ENCODE assay signal across 8 cellular contexts in genomic region chr9:112097712-112098688, GRCh38.
DNase-seq lines count a peak whose midpoint lies in the region; ATAC-seq and TF ChIP-seq lines count a peak whose summit lies in the region.

No MANE protein-coding gene starts in this region.

- H3K27me3 ChIP-seq in mammary epithelial cell (ENCODE audit: insufficient read depth, low read length) = no peaks in the 10 kb centered on the region

- POLR2A ChIA-PET in HEK293 (lab: Yijun Ruan, JAX) = interaction anchor here (0.6 kb wide), 2 partner anchors 257 to 716 kb away, joined by 5 to 7 read pairs; no protein-coding TSS in a partner anchor

- TF ChIP-seq CTCF in HEK293 (tag by site-specific recombination; IDR thresholded peaks at IDR 0.05) = 0 out of 2 replicates have a peak, but pooled peaks have one; percentile 11
- peak; percentile 84 for TF ChIP-seq CTCF in WI38 (IDR thresholded peaks at IDR 0.05; ENCODE audit: low read depth, low read length)
- TF ChIP-seq CTCF in mammary epithelial cell (conservative IDR thresholded peaks at IDR 0.05 in 1 of 2, IDR thresholded peaks at IDR 0.05 in 1 of 2; ENCODE audit: extremely low read depth in 1 of 2, insufficient read depth in 1 of 2, low read depth in 1 of 2, low read length in 2 of 2) = peak; percentile 83 to 86

- no TSS peak for BruUV-seq in mammary epithelial cell (replicated peaks; lab: Mats Ljungman, UMichigan)

- H3K36me3 ChIP-seq in HEK293 (ENCODE audit: control insufficient read depth in 2 of 2, insufficient read depth in 1 of 2, low read length in 2 of 2) (peaks cover 0 to 11% of the 10 kb centered on the region in 2 experiments; a peak in 1 of 3 replicates), mammary epithelial cell (ENCODE audit: insufficient read depth, low read length) (no peaks in the 10 kb centered on the region)

- H3K4me2 ChIP-seq in mammary epithelial cell (ENCODE audit: insufficient read depth, low read depth, low read length) = no peak overlapping the region

- H3K27ac ChIP-seq in HEK293 (ENCODE audit: extremely low read depth, low read depth, low read length) = no peak overlapping the region
- H3K27ac ChIP-seq in mammary epithelial cell (ENCODE audit: insufficient read depth, low read depth, low read length) = no peak overlapping the region

- dilution Hi-C loops in mammary epithelial cell (cut with HindIII; ENCODE audit: low sequenced_read_pairs) = no loop called here

- in situ Hi-C loops in mammary epithelial cell (cut with MboI; ENCODE audit: low sequenced_read_pairs in 2 of 2) = loop anchor here (5.0 to 25.0 kb wide), 2 partner anchors 264 to 511 kb away; partner anchors contain the start of gene PTGR1 (in 1 of the 2)

- no peaks in the 10 kb centered on the region for H3K9me3 ChIP-seq in HEK293 (ENCODE audit: control insufficient read depth, insufficient read depth, low read depth, low read length)
- no peaks in the 10 kb centered on the region for H3K9me3 ChIP-seq in mammary epithelial cell (replicated peaks; ENCODE audit: insufficient read depth, low read length)

- DNase-seq in CMK (ENCODE audit: low read depth) = peak; percentile 42
- peak; percentile 43 for DNase-seq in NCI-H2171 (lab: John Stamatoyannopoulos, UW)
- peak; percentile 55 for DNase-seq in mammary epithelial cell
- DNase-seq in islet precursor cell = peak; percentile 82
- DNase-seq in stimulated activated CD4-positive, alpha-beta T cell treated with anti-CD3 and anti-CD28 coated beads, Interleukin-2, amount 100 ng/mL, for 4 hours (ENCODE audit: low read depth) = peak; percentile 54

- no peak for ATAC-seq in GM21786 (IDR thresholded peaks at IDR 0.05; ENCODE audit: unreplicated experiment)

- H4K20me1 ChIP-seq in mammary epithelial cell (ENCODE audit: insufficient read depth, low read length) = no peaks in the 10 kb centered on the region

- H3K4me3 ChIP-seq in HEK293 (ENCODE audit: low read depth, low read length) (no peak overlapping the region), WI38 (ENCODE audit: low read depth, low read length) (no peak overlapping the region), mammary epithelial cell (replicated peaks in 1 of 3; ENCODE audit: insufficient read depth in 1 of 3, low read depth in 2 of 3, low read length in 3 of 3) (no peak overlapping the region)

- no peaks in the 10 kb centered on the region for H3K79me2 ChIP-seq in mammary epithelial cell (ENCODE audit: insufficient read depth, low read length)

- H3K4me1 ChIP-seq in HEK293 (ENCODE audit: control insufficient read depth, insufficient read depth, low read length) = no peaks in the 10 kb centered on the region
- H3K4me1 ChIP-seq in mammary epithelial cell (ENCODE audit: insufficient read depth, low read length) = no peaks in the 10 kb centered on the region

- CTCF ChIA-PET in HEK293 (lab: Yijun Ruan, JAX) = interaction anchor here (0.5 to 5.5 kb wide), 45 partner anchors 8 to 1315 kb away, joined by 3 to 54 read pairs (median 4); partner anchors contain the start of gene PTBP3
- CTCF ChIA-PET in mammary epithelial cell (lab: Charles Lee; ENCODE audit: low non-redundant PET) = interaction anchor here (0.5 to 1.2 kb wide), 6 partner anchors 10 to 493 kb away, joined by 3 to 7 read pairs (median 3); no protein-coding TSS in a partner anchor

- H3K9ac ChIP-seq in mammary epithelial cell (ENCODE audit: insufficient read depth, low read length) = no peak overlapping the region

- 56% methylated on average over 15 of the region's 15 CpGs for WGBS in mammary epithelial cell (ENCODE audit: low coverage, missing lambda C conversion rate)

- intact Hi-C loops in mammary epithelial cell (cut with micrococcal nuclease) = loop anchor here (1.0 to 5.0 kb wide), 2 partner anchors 262 to 614 kb away; no protein-coding TSS in a partner anchor

- H2AFZ ChIP-seq in mammary epithelial cell (ENCODE audit: low read depth, low read length) = no peak overlapping the region

TF ChIP-seq in HEK293, 187 proteins besides CTCF, POLR2A, EP300 and RAD21 (continues in another document):
- no peak for TF ChIP-seq SETDB1 (IDR thresholded peaks at IDR 0.05; ENCODE audit: insufficient read length, low read length)
- TF ChIP-seq ZNF37A (tag by site-specific recombination; IDR thresholded peaks at IDR 0.05) = no peak
- TF ChIP-seq EGR2 (tag by site-specific recombination; IDR thresholded peaks at IDR 0.05; ENCODE audit: low read depth) = peak; percentile 32; the same call in 1 of the 2 replicates
- TF ChIP-seq ZNF785 (tag by site-specific recombination; IDR thresholded peaks at IDR 0.05) = no peak
- TF ChIP-seq GLI2 (tag by site-specific recombination; IDR thresholded peaks at IDR 0.05; ENCODE audit: borderline replicate concordance, low read depth) = no peak
- TF ChIP-seq ZNF654 (tag by site-specific recombination; IDR thresholded peaks at IDR 0.05; ENCODE audit: low read depth) = peak; percentile 69
- TF ChIP-seq ZNF2 (tag by site-specific recombination; IDR thresholded peaks at IDR 0.05) = peak; percentile 78; the same call in 1 of the 2 replicates
- TF ChIP-seq ZFP69B (tag by site-specific recombination; IDR thresholded peaks at IDR 0.05) = no peak
- TF ChIP-seq ZNF26 (tag by site-specific recombination; IDR thresholded peaks at IDR 0.05) = no peak
- TF ChIP-seq ZNF24 (tag by site-specific recombination; IDR thresholded peaks at IDR 0.05) = no peak
- no peak for TF ChIP-seq ZNF544 (tag by site-specific recombination; IDR thresholded peaks at IDR 0.05)
- TF ChIP-seq ZNF580 (tag by site-specific recombination; IDR thresholded peaks at IDR 0.05) = no peak
- TF ChIP-seq ZBTB26 (tag by site-specific recombination; optimal IDR thresholded peaks at IDR 0.05) = no peak
- TF ChIP-seq ZNF280D (tag by site-specific recombination; IDR thresholded peaks at IDR 0.05) = no peak
- TF ChIP-seq ZEB2 (tag by site-specific recombination; IDR thresholded peaks at IDR 0.05) = no peak

Comparison
In these comparisons a context has a peak if more than half of its experiments do, and no peak if none do; other contexts are left out.
1. CTCF ChIP-seq: peak in every context shown above with its lines; median percentile 84 in mammary epithelial cell; 84 in WI38; 11 in HEK293.